In genomic region chr4:137960371-137961050, GRCh38 we compare ENCODE assay signal across 15 cellular contexts.
A peak's percentile ranks its signal among the peaks of the same experiment; 100 is the strongest.
DNase-seq lines count a peak whose midpoint lies in the region; ATAC-seq, FAIRE-seq and TF ChIP-seq lines count a peak whose summit lies in the region.
"Had no signal": no experiment of that assay in that cellular context is flagged by ENCODE, and none has a peak within 500 bp of the region (broad histone marks: within the 10 kb centered on the region; RNA-seq: fewer than 3 reads in every experiment).

No MANE protein-coding gene starts in this region.

- peak overlapping the region; percentile 18; the same call in 1 of the 2 replicates for H3K9ac ChIP-seq in SK-N-SH
- H3K9ac ChIP-seq: parathyroid adenoma had no signal

- ATAC-seq in HG02840 (IDR thresholded peaks at IDR 0.05; ENCODE audit: low FRiP score, unreplicated experiment): no peak
- ATAC-seq: stimulated activated naive CD8-positive, alpha-beta T cell treated with anti-CD3 and anti-CD28 coated beads, Interleukin-15, amount 100 ng/mL, for 72 hours had no signal

- H3K4me3 ChIP-seq in SK-N-SH (ENCODE audit: low read depth in 2 of 2, low read length in 1 of 2) (peak overlapping the region in 1 of 2 experiments; percentile 10; a peak in 1 of 4 replicates), fibroblast of mammary gland (ENCODE audit: control insufficient read depth, low read depth, low read length) (no peak overlapping the region), prostate gland (no peak overlapping the region)
- H3K4me3 ChIP-seq: colonic mucosa, lower lobe of right lung had no signal

- 24% methylated on average over 3 of the region's 3 CpGs for WGBS in SK-N-SH (ENCODE audit: low lambda C conversion rate)
- 20% methylated on average over 3 of the region's 3 CpGs for WGBS in prostate gland

- CTCF ChIA-PET in SK-N-SH (lab: Yijun Ruan, JAX): interaction anchor here (0.8 kb wide), 1 partner anchor 78 kb away, joined by 3 read pairs; no protein-coding TSS in a partner anchor

- no peaks in the 10 kb centered on the region for H3K36me3 ChIP-seq in SK-N-SH (replicated peaks in 1 of 2; ENCODE audit: control insufficient read depth in 1 of 2, insufficient read depth in 2 of 2, low read length in 1 of 2)
- no peaks in the 10 kb centered on the region for H3K36me3 ChIP-seq in prostate gland
- H3K36me3 ChIP-seq: colonic mucosa, lower lobe of right lung had no signal

- H3K4me1 ChIP-seq in SK-N-SH (ENCODE audit: control insufficient read depth in 1 of 2, insufficient read depth in 2 of 2, low read depth in 1 of 2, low read length in 1 of 2) (peaks cover 8 to 9% of the 10 kb centered on the region in 2 experiments; a peak in 3 of 4 replicates), prostate gland (replicated peaks) (no peaks in the 10 kb centered on the region)
- H3K4me1 ChIP-seq: colonic mucosa, parathyroid adenoma had no signal

- DNase-seq in GM03348 (ENCODE audit: low spot score) (peak; percentile 13), SK-N-SH (no peak), fibroblast of mammary gland (ENCODE audit: low read depth) (peak; percentile 95), prostate gland (ENCODE audit: low spot score) (peak; percentile 14), frontal cortex (ENCODE audit: low spot score in 2 of 2) (no peak), type B pancreatic cell (ENCODE audit: extremely low spot score, unreplicated experiment) (no peak), medulla oblongata (ENCODE audit: extremely low spot score) (no peak)
- DNase-seq: activated CD4-positive, alpha-beta memory T cell treated with anti-CD3 and anti-CD28 coated beads for 36 hours; CD4-positive, CD25-positive, alpha-beta regulatory T cell; colonic mucosa; lower lobe of right lung; stimulated activated naive CD8-positive, alpha-beta T cell treated with anti-CD3 and anti-CD28 coated beads, Interleukin-15, amount 100 ng/mL, for 72 hours; T-helper 2 cell had no signal

- H3K27ac ChIP-seq in SK-N-SH (ENCODE audit: low read depth in 2 of 2, low read length in 1 of 2): peak overlapping the region; percentile 58 to 80
- no peak overlapping the region for H3K27ac ChIP-seq in prostate gland
- H3K27ac ChIP-seq: colonic mucosa, lower lobe of right lung, parathyroid adenoma had no signal

- H3K9me3 ChIP-seq in SK-N-SH (no peaks in the 10 kb centered on the region), prostate gland (no peaks in the 10 kb centered on the region)
- H3K9me3 ChIP-seq: colonic mucosa, lower lobe of right lung had no signal

- no peak overlapping the region for H3K27ac Mint-ChIP-seq in type B pancreatic cell
- H3K27ac Mint-ChIP-seq: activated CD4-positive, alpha-beta memory T cell treated with anti-CD3 and anti-CD28 coated beads for 36 hours; CD4-positive, CD25-positive, alpha-beta regulatory T cell; stimulated activated naive CD8-positive, alpha-beta T cell treated with anti-CD3 and anti-CD28 coated beads, Interleukin-15, amount 100 ng/mL, for 72 hours had no signal

- no peaks in the 10 kb centered on the region for H3K9me3 Mint-ChIP-seq in type B pancreatic cell

- no peak for FAIRE-seq in frontal cortex (lab: Jason Lieb, UNC)

- no peak overlapping the region for H3K4me3 Mint-ChIP-seq in type B pancreatic cell
- H3K4me3 Mint-ChIP-seq: activated CD4-positive, alpha-beta memory T cell treated with anti-CD3 and anti-CD28 coated beads for 36 hours; CD4-positive, CD25-positive, alpha-beta regulatory T cell; stimulated activated naive CD8-positive, alpha-beta T cell treated with anti-CD3 and anti-CD28 coated beads, Interleukin-15, amount 100 ng/mL, for 72 hours had no signal

- H2AFZ ChIP-seq in SK-N-SH (ENCODE audit: low read depth): peak overlapping the region; percentile 71; the same call in 1 of the 2 replicates
- H2AFZ ChIP-seq: parathyroid adenoma had no signal

- POLR2A ChIA-PET in SK-N-SH (lab: Yijun Ruan, JAX): no interaction called here

- no peaks in the 10 kb centered on the region for H3K27me3 ChIP-seq in SK-N-SH (ENCODE audit: insufficient read depth)
- no peaks in the 10 kb centered on the region for H3K27me3 ChIP-seq in prostate gland (replicated peaks; ENCODE audit: insufficient read depth)
- H3K27me3 ChIP-seq: colonic mucosa had no signal

- no peaks in the 10 kb centered on the region for H3K27me3 Mint-ChIP-seq in type B pancreatic cell
- H3K27me3 Mint-ChIP-seq: activated CD4-positive, alpha-beta memory T cell treated with anti-CD3 and anti-CD28 coated beads for 36 hours; CD4-positive, CD25-positive, alpha-beta regulatory T cell; stimulated activated naive CD8-positive, alpha-beta T cell treated with anti-CD3 and anti-CD28 coated beads, Interleukin-15, amount 100 ng/mL, for 72 hours had no signal

- H3K9me2 ChIP-seq in SK-N-SH: no peaks in the 10 kb centered on the region

- H3K4me1 Mint-ChIP-seq in type B pancreatic cell (ENCODE audit: unreplicated experiment): no peaks in the 10 kb centered on the region
- H3K4me1 Mint-ChIP-seq: CD4-positive, CD25-positive, alpha-beta regulatory T cell; stimulated activated naive CD8-positive, alpha-beta T cell treated with anti-CD3 and anti-CD28 coated beads, Interleukin-15, amount 100 ng/mL, for 72 hours had no signal

- no peak for TF ChIP-seq POLR2A in prostate gland (IDR thresholded peaks at IDR 0.05)

- TF ChIP-seq EP300 in SK-N-SH (IDR thresholded peaks at IDR 0.05; ENCODE audit: borderline replicate concordance in 1 of 2, low read depth in 1 of 2, low read length in 1 of 2): no peak

- no peak for TF ChIP-seq RAD21 in SK-N-SH (IDR thresholded peaks at IDR 0.05; ENCODE audit: low read length)

- no peaks in the 10 kb centered on the region for H3K36me3 Mint-ChIP-seq in type B pancreatic cell
- H3K36me3 Mint-ChIP-seq: activated CD4-positive, alpha-beta memory T cell treated with anti-CD3 and anti-CD28 coated beads for 36 hours; CD4-positive, CD25-positive, alpha-beta regulatory T cell had no signal

- peak overlapping the region; percentile 58; the same call in 1 of the 2 replicates for H3K4me2 ChIP-seq in SK-N-SH

- TF ChIP-seq CTCF in SK-N-SH (IDR thresholded peaks at IDR 0.05): no peak
- no peak for TF ChIP-seq CTCF in fibroblast of mammary gland (conservative IDR thresholded peaks at IDR 0.05; ENCODE audit: control insufficient read depth, insufficient read depth, low read depth, low read length)
- TF ChIP-seq CTCF in prostate gland (IDR thresholded peaks at IDR 0.05): no peak
- TF ChIP-seq CTCF in type B pancreatic cell (conservative IDR thresholded peaks at IDR 0.05): no peak

- no peaks in the 10 kb centered on the region for H4K20me1 ChIP-seq in SK-N-SH (ENCODE audit: insufficient read depth)

- intact Hi-C loops in prostate gland (cut with DNase I): no loop called here

- H3F3A ChIP-seq in SK-N-SH (replicated peaks; ENCODE audit: insufficient read depth): peaks cover 19% of the 10 kb centered on the region

- no peaks in the 10 kb centered on the region for H3K79me2 ChIP-seq in SK-N-SH (ENCODE audit: insufficient read depth)
- H3K79me2 ChIP-seq: parathyroid adenoma had no signal

TF ChIP-seq in SK-N-SH, 30 proteins besides CTCF, POLR2A, EP300 and RAD21:
- no peak for TF ChIP-seq RFX5 (IDR thresholded peaks at IDR 0.05; ENCODE audit: low read length)
- peak; percentile 27; the same call in 1 of the 2 replicates for TF ChIP-seq FOSL2 (IDR thresholded peaks at IDR 0.05; ENCODE audit: borderline replicate concordance, low read depth)
- no peak for TF ChIP-seq GABPA (IDR thresholded peaks at IDR 0.05; ENCODE audit: low read depth)
- peak; percentile 85 for TF ChIP-seq PBX3 (IDR thresholded peaks at IDR 0.05)
- peak; percentile 66 for TF ChIP-seq NFIC (IDR thresholded peaks at IDR 0.05; ENCODE audit: borderline replicate concordance)
- TF ChIP-seq POLR2AphosphoS5 (IDR thresholded peaks at IDR 0.05; ENCODE audit: low read depth, low read length): no peak
- TF ChIP-seq, protein P1, sequence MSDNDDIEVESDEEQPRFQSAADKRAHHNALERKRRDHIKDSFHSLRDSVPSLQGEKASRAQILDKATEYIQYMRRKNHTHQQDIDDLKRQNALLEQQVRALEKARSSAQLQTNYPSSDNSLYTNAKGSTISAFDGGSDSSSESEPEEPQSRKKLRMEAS (IDR thresholded peaks at IDR 0.05; ENCODE audit: low read depth): 0 out of 2 replicates have a peak, but pooled peaks have one; percentile 15
- TF ChIP-seq TCF12 (IDR thresholded peaks at IDR 0.05): peak; percentile 23; the same call in 1 of the 2 replicates
- TF ChIP-seq JUND (IDR thresholded peaks at IDR 0.05): peak; percentile 35; the same call in 1 of the 2 replicates

Comparison
In these comparisons a context has a peak if more than half of its experiments do, and no peak if none do; other contexts are left out.
1. DNase-seq: peak in GM03348 (single experiment), fibroblast of mammary gland (single experiment) and prostate gland (single experiment); none in SK-N-SH (single experiment), frontal cortex (0 of 2), type B pancreatic cell (single experiment) and medulla oblongata (single experiment).
2. H3K27ac ChIP-seq: peak in SK-N-SH (2 of 2); none in prostate gland (0 of 2).